ENCODE assay signal across 8 cellular contexts in the genomic region with DNA sequence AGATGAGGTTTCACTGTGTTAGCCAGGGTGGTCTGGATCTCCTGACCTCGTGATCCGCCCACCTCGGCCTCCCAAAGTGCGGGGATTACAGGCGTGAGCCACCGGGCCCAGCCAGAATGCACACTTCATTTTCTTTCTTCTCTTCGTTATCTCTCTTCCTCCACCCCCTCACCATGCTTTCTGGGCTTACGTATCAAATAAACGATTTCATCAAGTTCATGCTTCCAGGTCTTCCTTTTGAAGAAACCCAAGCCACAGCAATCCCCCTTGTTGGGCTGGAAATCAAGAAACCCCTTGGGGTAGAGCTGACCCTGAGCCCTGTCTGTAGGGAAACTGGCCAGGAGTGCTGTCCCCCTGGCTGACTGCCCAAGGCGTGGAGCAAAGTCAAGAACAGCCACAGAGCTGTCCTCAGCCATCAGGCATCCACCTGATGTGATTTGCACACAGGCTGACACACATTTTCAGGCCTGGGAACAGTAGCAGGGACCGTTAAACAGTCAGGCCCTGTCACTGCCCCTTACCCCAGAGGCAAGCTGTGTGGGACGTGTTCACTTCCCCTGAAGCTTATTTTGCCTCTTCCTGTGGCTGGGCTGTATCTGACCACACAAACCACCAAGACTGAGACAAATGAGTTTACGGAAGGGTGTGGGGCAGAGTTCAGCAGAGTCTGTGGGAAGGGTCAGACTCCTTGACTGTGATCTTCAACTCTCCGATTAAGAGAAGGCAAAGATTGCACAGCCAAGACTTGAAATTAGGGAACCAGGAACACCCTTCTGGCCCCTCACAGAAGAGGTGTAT. TPM values are rescaled to one million over a fixed set of nuclear protein-coding genes. Genes with fewer than 3 reads are reported as not detected.
A peak's percentile ranks its signal among the peaks of the same experiment; 100 is the strongest.
DNase-seq lines count a peak whose midpoint lies in the region; ATAC-seq and TF ChIP-seq lines count a peak whose summit lies in the region.

No MANE protein-coding gene starts in this region.

- 13% methylated on average over 14 of the region's 14 CpGs for WGBS in right cardiac atrium

- peak; percentile 85 for DNase-seq in GM06990 (ENCODE audit: extremely low read depth, insufficient read length)
- peak; percentile 97 for DNase-seq in activated CD8-positive, alpha-beta memory T cell treated with anti-CD3 and anti-CD28 coated beads, Interleukin-2, amount 10 ng/mL, durations not matched to agents 7 days and 5 days
- DNase-seq in right cardiac atrium = peak; percentile 53 to 79 (median 78)
- peak; percentile 18 for DNase-seq in stimulated activated CD8-positive, alpha-beta memory T cell treated with anti-CD3 and anti-CD28 coated beads, Interleukin-12 subunit alpha, Interleukin-12 subunit beta, amount 100 ng/mL, for 1 hour (ENCODE audit: low read depth)
- DNase-seq in ascending aorta (ENCODE audit: low spot score in 2 of 2) = no peak
- DNase-seq in epidermal melanocyte (ENCODE audit: insufficient read length, low spot score) = no peak

- H3K9me3 Mint-ChIP-seq in activated CD8-positive, alpha-beta memory T cell treated with anti-CD3 and anti-CD28 coated beads, Interleukin-2, amount 10 ng/mL, durations not matched to agents 7 days and 5 days (ENCODE audit: low read depth) = peaks cover 11% of the 10 kb centered on the region

- H3K36me3 Mint-ChIP-seq in activated CD8-positive, alpha-beta memory T cell treated with anti-CD3 and anti-CD28 coated beads, Interleukin-2, amount 10 ng/mL, durations not matched to agents 7 days and 5 days = peaks cover 30% of the 10 kb centered on the region

- H3K36me3 ChIP-seq in GM06990 (ENCODE audit: control insufficient read depth, insufficient read depth, low read length) (no peaks in the 10 kb centered on the region), KMS-11 (ENCODE audit: insufficient read depth) (no peaks in the 10 kb centered on the region), ascending aorta (no peaks in the 10 kb centered on the region)

- CTCF ChIA-PET in activated CD8-positive, alpha-beta memory T cell treated with anti-CD3 and anti-CD28 coated beads, Interleukin-2, amount 10 ng/mL, durations not matched to agents 7 days and 5 days (lab: Charles Lee) = interaction anchor here (0.6 to 5.3 kb wide), 12 partner anchors 8 to 161 kb away, joined by 3 to 48 read pairs (median 4); partner anchors contain the start of gene NMUR1

- H3K9me3 ChIP-seq in right cardiac atrium (ENCODE audit: control insufficient read depth, low read length) (peaks cover 2% of the 10 kb centered on the region), ascending aorta (peaks cover 0 to 6% of the 10 kb centered on the region in 2 donors)

- H3K4me1 ChIP-seq in KMS-11 (ENCODE audit: low read depth, poor library complexity, severe bottlenecking) (peaks cover 22% of the 10 kb centered on the region), right cardiac atrium (ENCODE audit: control insufficient read depth, insufficient read depth, low read length) (peaks cover 10% of the 10 kb centered on the region), ascending aorta (no peaks in the 10 kb centered on the region)

- H2AFZ ChIP-seq in KMS-11 (ENCODE audit: low read depth) = peak overlapping the region; percentile 37; the same call in 1 of the 2 replicates

- H3K27ac ChIP-seq in KMS-11 (peak overlapping the region; percentile 14; the same call in 1 of the 2 replicates), right cardiac atrium (ENCODE audit: low read length) (peak overlapping the region; percentile 92), ascending aorta (peak overlapping the region in 1 of 2 donors; percentile 1)

- peak overlapping the region; percentile 92 for H3K4me2 ChIP-seq in KMS-11

- peak overlapping the region; percentile 67 for H3K4me3 Mint-ChIP-seq in activated CD8-positive, alpha-beta memory T cell treated with anti-CD3 and anti-CD28 coated beads, Interleukin-2, amount 10 ng/mL, durations not matched to agents 7 days and 5 days

- peaks cover 60% of the 10 kb centered on the region for H3K4me1 Mint-ChIP-seq in activated CD8-positive, alpha-beta memory T cell treated with anti-CD3 and anti-CD28 coated beads, Interleukin-2, amount 10 ng/mL, durations not matched to agents 7 days and 5 days

- peak overlapping the region; percentile 99 for H3K27ac Mint-ChIP-seq in activated CD8-positive, alpha-beta memory T cell treated with anti-CD3 and anti-CD28 coated beads, Interleukin-2, amount 10 ng/mL, durations not matched to agents 7 days and 5 days

- ATAC-seq in GM21528 (IDR thresholded peaks at IDR 0.05; ENCODE audit: low FRiP score, unreplicated experiment) (peak; percentile 98), right cardiac atrium (peak; percentile 83 to 92)
- peak; percentile 94 for ATAC-seq in activated CD8-positive, alpha-beta memory T cell treated with anti-CD3 and anti-CD28 coated beads, Interleukin-2, amount 10 ng/mL, durations not matched to agents 7 days and 5 days

- H3K27me3 ChIP-seq in GM06990 (replicated peaks; ENCODE audit: control insufficient read depth, insufficient read depth, low read length) (no peaks in the 10 kb centered on the region), KMS-11 (ENCODE audit: insufficient read depth, low read depth) (no peaks in the 10 kb centered on the region), right cardiac atrium (ENCODE audit: control insufficient read depth, insufficient read depth) (no peaks in the 10 kb centered on the region), ascending aorta (no peaks in the 10 kb centered on the region)

- H3K27me3 Mint-ChIP-seq in activated CD8-positive, alpha-beta memory T cell treated with anti-CD3 and anti-CD28 coated beads, Interleukin-2, amount 10 ng/mL, durations not matched to agents 7 days and 5 days = no peaks in the 10 kb centered on the region

- H3K9ac ChIP-seq in KMS-11 = no peak overlapping the region

- no peaks in the 10 kb centered on the region for H3K79me2 ChIP-seq in KMS-11 (ENCODE audit: insufficient read depth, low read depth)

- no peak for TF ChIP-seq CTCF in GM06990 (IDR thresholded peaks at IDR 0.05; ENCODE audit: insufficient read depth, low read length, poor library complexity, severe bottlenecking)
- TF ChIP-seq CTCF in KMS-11 (conservative IDR thresholded peaks at IDR 0.05; ENCODE audit: low read depth, low read length) = no peak
- TF ChIP-seq CTCF in ascending aorta (IDR thresholded peaks at IDR 0.05) = no peak

- H4K20me1 ChIP-seq in KMS-11 (ENCODE audit: insufficient read depth) = no peaks in the 10 kb centered on the region

- intact Hi-C loops in right cardiac atrium (cut with DNase I) (no loop called here), ascending aorta (cut with DNase I) (no loop called here)

- H3K4me3 ChIP-seq in GM06990 (replicated peaks; ENCODE audit: low read depth, low read length) (no peak overlapping the region), KMS-11 (IDR thresholded peaks at IDR 0.05; ENCODE audit: insufficient read depth, low read depth, low read length) (no peak overlapping the region), right cardiac atrium (ENCODE audit: low read length) (no peak overlapping the region), ascending aorta (no peak overlapping the region)

RNA-seq across cellular contexts. Expression of gene NMUR1, which starts 15.1 kb away (rescaled TPM):
- total RNA-seq in activated CD8-positive, alpha-beta memory T cell treated with anti-CD3 and anti-CD28 coated beads, Interleukin-2, amount 10 ng/mL, durations not matched to agents 7 days and 5 days = 1 to 10 TPM; 3.6 to 8.6 TPM
- total RNA-seq in right cardiac atrium = 1 to 10 TPM in 2 of 4 donors, under 1 TPM in 2; 0.50 to 1.9 (median 1.00) TPM
- polyA plus RNA-seq in right cardiac atrium = 1.0 TPM
- 1.8 TPM for total RNA-seq in ascending aorta

RNA-seq across cellular contexts. Expression of gene TEX44, which starts 47.4 kb away (rescaled TPM):
- total RNA-seq in activated CD8-positive, alpha-beta memory T cell treated with anti-CD3 and anti-CD28 coated beads, Interleukin-2, amount 10 ng/mL, durations not matched to agents 7 days and 5 days = not detected
- total RNA-seq in right cardiac atrium (not detected), ascending aorta (not detected)
- polyA plus RNA-seq in right cardiac atrium = not detected

Comparison
In these comparisons a context has a peak if more than half of its experiments do, and no peak if none do; other contexts are left out.
1. DNase-seq: peak in GM06990 (single experiment), activated CD8-positive, alpha-beta memory T cell treated with anti-CD3 and anti-CD28 coated beads, Interleukin-2, amount 10 ng/mL, durations not matched to agents 7 days and 5 days (single experiment), right cardiac atrium (3 of 3) and stimulated activated CD8-positive, alpha-beta memory T cell treated with anti-CD3 and anti-CD28 coated beads, Interleukin-12 subunit alpha, Interleukin-12 subunit beta, amount 100 ng/mL, for 1 hour (single experiment); none in ascending aorta (0 of 2) and epidermal melanocyte (single experiment).
2. Peak in every context shown above with its lines, with median percentiles within 50 percentile points of each other: ATAC-seq.